ENCODE assay signal across 26 cellular contexts in the genomic region with DNA sequence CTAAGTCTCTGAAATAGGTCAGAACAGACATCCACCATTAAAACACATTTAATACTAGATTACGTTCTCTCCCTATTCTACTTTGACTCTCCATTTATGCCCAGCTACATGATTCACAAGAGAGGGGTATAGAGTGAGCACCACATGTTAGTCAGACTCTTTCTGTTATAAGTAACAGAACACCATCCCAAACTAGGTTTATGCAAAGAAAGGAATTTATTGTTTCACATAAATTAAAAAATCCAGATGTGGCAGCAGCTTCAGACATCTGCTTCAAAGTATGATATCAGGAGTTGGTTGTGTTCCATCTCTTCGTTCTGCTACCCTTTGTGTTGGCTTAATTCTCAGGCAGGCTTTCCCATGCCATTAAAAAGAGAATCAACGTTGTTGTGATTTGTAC.
DNase-seq lines count a peak whose midpoint lies in the region; TF ChIP-seq lines count a peak whose summit lies in the region.
"Had no signal": no experiment of that assay in that cellular context is flagged by ENCODE, and none has a peak within 500 bp of the region (broad histone marks: within the 10 kb centered on the region; RNA-seq: fewer than 3 reads in every experiment).

No MANE protein-coding gene starts in this region.

- H2AFZ ChIP-seq in GM23248: peak overlapping the region; percentile 36; the same call in 1 of the 2 replicates

- H4K20me1 ChIP-seq in GM23248 (ENCODE audit: insufficient read depth): no peaks in the 10 kb centered on the region

- H3K27me3 ChIP-seq in GM23248 (replicated peaks; ENCODE audit: insufficient read depth): no peaks in the 10 kb centered on the region
- H3K27me3 ChIP-seq: MG63 had no signal

- H3K27ac ChIP-seq in GM23248: no peak overlapping the region
- H3K27ac ChIP-seq: C4-2B, RWPE1 had no signal

- H3K4me3 ChIP-seq in AG10803 (ENCODE audit: low read length) (no peak overlapping the region), GM23248 (no peak overlapping the region), foreskin fibroblast (ENCODE audit: low read depth in 1 of 2, low read length in 2 of 2) (no peak overlapping the region)
- H3K4me3 ChIP-seq: MG63 had no signal

- H3K36me3 ChIP-seq in GM23248 (ENCODE audit: low read depth): no peaks in the 10 kb centered on the region
- H3K36me3 ChIP-seq: MG63 had no signal

- H3K4me2 ChIP-seq in GM23248 (ENCODE audit: unreplicated experiment): no peak overlapping the region
- H3K4me2 ChIP-seq: SK-N-SH had no signal

- H3K79me2 ChIP-seq in GM23248 (ENCODE audit: insufficient read depth): no peaks in the 10 kb centered on the region

- no peaks in the 10 kb centered on the region for H3K9me2 ChIP-seq in GM23248 (ENCODE audit: insufficient read depth)
- H3K9me2 ChIP-seq: SK-N-SH had no signal

- in situ Hi-C loops in GM23248 (cut with MboI): loop anchor here (25.0 kb wide), 1 partner anchor 966 kb away; no protein-coding TSS in a partner anchor
- in situ Hi-C loops in G401 (cut with HindIII; ENCODE audit: low sequenced_read_pairs): no loop called here

- TF ChIP-seq CTCF in AG10803 (conservative IDR thresholded peaks at IDR 0.05; ENCODE audit: low read length) (no peak), foreskin fibroblast (IDR thresholded peaks at IDR 0.05; ENCODE audit: low read depth, low read length) (no peak)

- H3K9me3 ChIP-seq in GM23248 (ENCODE audit: low read depth): no peaks in the 10 kb centered on the region
- H3K9me3 ChIP-seq: MG63, SK-N-SH had no signal

- H3F3A ChIP-seq in GM23248 (ENCODE audit: insufficient read depth): no peaks in the 10 kb centered on the region

- 31 to 39% methylated on average over 3 of the region's 3 CpGs for WGBS in GM23248 (ENCODE audit: low coverage in 1 of 2, low lambda C conversion rate in 2 of 2, missing lambda C conversion rate in 2 of 2), 2 experiments

- H3K9ac ChIP-seq in GM23248: no peak overlapping the region
- H3K9ac ChIP-seq: SK-N-SH had no signal

- no peaks in the 10 kb centered on the region for H3K4me1 ChIP-seq in GM23248 (ENCODE audit: insufficient read depth)

- DNase-seq in AG10803 (ENCODE audit: low read depth) (peak; percentile 29), GM23248 (no peak), epidermal melanocyte (ENCODE audit: insufficient read length, low spot score) (peak; percentile 19), foreskin fibroblast (peak; percentile 21 to 61), COLO829 (ENCODE audit: low spot score) (no peak), SHP77 treated with DMSO at 0.1 percent for 48 hours (lab: John Stamatoyannopoulos, UW) (no peak), G401 (ENCODE audit: low spot score) (no peak)
- DNase-seq: CD8-positive, alpha-beta T cell; DMS 273 treated with DMSO at 0.1 percent for 48 hours; DMS79; EL; GF-D8; H7; KBM-7; MG63; NCI-H1105 treated with DMSO at 0.1 percent for 48 hours; NCI-H146; NCI-H1930; NCI-H2107; NCI-H446; NCI-H524 treated with DMSO at 0.1 percent for 48 hours; NCI-H774; SK-N-SH; SW 1271 had no signal

Comparison
In these comparisons a context has a peak if more than half of its experiments do, and no peak if none do; other contexts are left out.
1. DNase-seq: peak in AG10803 (single experiment), epidermal melanocyte (single experiment) and foreskin fibroblast (2 of 2); none in GM23248 (single experiment), COLO829 (single experiment), SHP77 treated with DMSO at 0.1 percent for 48 hours (single experiment) and G401 (single experiment).